In genomic region chr16:11310997-11311561, GRCh38 we compare ENCODE assay signal across 8 cellular contexts. TPM values are rescaled to one million over a fixed set of nuclear protein-coding genes. Genes with fewer than 3 reads are reported as not detected.
DNase-seq lines count a peak whose midpoint lies in the region; ATAC-seq, FAIRE-seq and TF ChIP-seq lines count a peak whose summit lies in the region.

No MANE protein-coding gene starts in this region.

- H3K27me3 ChIP-seq in right cardiac atrium (ENCODE audit: control insufficient read depth, insufficient read depth) (no peaks in the 10 kb centered on the region), thymus (ENCODE audit: control insufficient read depth, insufficient read depth) (no peaks in the 10 kb centered on the region)

- peaks cover 67% of the 10 kb centered on the region for H3K4me1 Mint-ChIP-seq in activated CD4-positive, alpha-beta memory T cell treated with anti-CD3 and anti-CD28 coated beads, Interleukin-2, amount 10 ng/mL, durations not matched to agents 7 days and 5 days

- CTCF ChIA-PET in activated CD4-positive, alpha-beta memory T cell treated with anti-CD3 and anti-CD28 coated beads, Interleukin-2, amount 10 ng/mL, durations not matched to agents 7 days and 5 days (lab: Charles Lee): interaction anchor here (0.8 to 1.7 kb wide), 3 partner anchors 13 to 55 kb away, joined by 3 to 8 read pairs (median 5); partner anchors contain the start of gene SOCS1

- TF ChIP-seq CTCF in kidney (IDR thresholded peaks at IDR 0.05; ENCODE audit: borderline replicate concordance, extremely low read depth, insufficient read depth): no peak

- peak overlapping the region; percentile 87 for H3K27ac Mint-ChIP-seq in activated CD4-positive, alpha-beta memory T cell treated with anti-CD3 and anti-CD28 coated beads, Interleukin-2, amount 10 ng/mL, durations not matched to agents 7 days and 5 days

- H3K9me3 Mint-ChIP-seq in activated CD4-positive, alpha-beta memory T cell treated with anti-CD3 and anti-CD28 coated beads, Interleukin-2, amount 10 ng/mL, durations not matched to agents 7 days and 5 days: no peaks in the 10 kb centered on the region

- 66% methylated on average over 10 of the region's 10 CpGs for WGBS in right cardiac atrium
- 56% methylated on average over 10 of the region's 10 CpGs for WGBS in thymus

- DNase-seq in right cardiac atrium (peak in 1 of 3 donors; percentile 49), left cardiac atrium (no peak), kidney (no peak), NCI-H1105 (lab: John Stamatoyannopoulos, UW) (no peak), cerebellum (ENCODE audit: low spot score) (no peak)
- DNase-seq in activated CD4-positive, alpha-beta memory T cell treated with anti-CD3 and anti-CD28 coated beads, Interleukin-2, amount 10 ng/mL, durations not matched to agents 7 days and 5 days: peak; percentile 75

- no peaks in the 10 kb centered on the region for H3K27me3 Mint-ChIP-seq in activated CD4-positive, alpha-beta memory T cell treated with anti-CD3 and anti-CD28 coated beads, Interleukin-2, amount 10 ng/mL, durations not matched to agents 7 days and 5 days

- POLR2A ChIA-PET in activated CD4-positive, alpha-beta memory T cell treated with anti-CD3 and anti-CD28 coated beads, Interleukin-2, amount 10 ng/mL, durations not matched to agents 7 days and 5 days (lab: Charles Lee): interaction anchor here (0.5 to 4.0 kb wide), 18 partner anchors 10 to 184 kb away, joined by 3 to 27 read pairs (median 3); partner anchors contain the start of gene SOCS1

- intact Hi-C loops in right cardiac atrium (cut with DNase I): no loop called here
- intact Hi-C loops in left cardiac atrium (cut with DNase I): no loop called here
- intact Hi-C loops in kidney (cut with DNase I): no loop called here

- H3K27ac ChIP-seq in right cardiac atrium (ENCODE audit: low read length): peak overlapping the region; percentile 48
- peak overlapping the region; percentile 11 for H3K27ac ChIP-seq in thymus (ENCODE audit: low read depth)
- peak overlapping the region in 1 of 2 donors; percentile 69 for H3K27ac ChIP-seq in kidney (ENCODE audit: low read depth in 2 of 2, low read length in 2 of 2)

- H3K9ac ChIP-seq in kidney (ENCODE audit: low read length in 2 of 2): no peak overlapping the region

- ATAC-seq in right cardiac atrium (no peak), left cardiac atrium (no peak), HG03469 (IDR thresholded peaks at IDR 0.05; ENCODE audit: unreplicated experiment) (peak; percentile 25)

- FAIRE-seq in kidney (lab: Jason Lieb, UNC): no peak

- H3K4me3 ChIP-seq in right cardiac atrium (ENCODE audit: low read length) (no peak overlapping the region), thymus (ENCODE audit: low read length) (no peak overlapping the region), kidney (ENCODE audit: low read length in 2 of 2) (no peak overlapping the region)

- H3K9me3 ChIP-seq in right cardiac atrium (ENCODE audit: control insufficient read depth, low read length): no peaks in the 10 kb centered on the region
- no peaks in the 10 kb centered on the region for H3K9me3 ChIP-seq in thymus (ENCODE audit: control insufficient read depth)
- no peaks in the 10 kb centered on the region for H3K9me3 ChIP-seq in kidney (ENCODE audit: control insufficient read depth in 1 of 2, low read length in 2 of 2)

- H3K4me3 Mint-ChIP-seq in activated CD4-positive, alpha-beta memory T cell treated with anti-CD3 and anti-CD28 coated beads, Interleukin-2, amount 10 ng/mL, durations not matched to agents 7 days and 5 days: peak overlapping the region; percentile 29

- H3K4me1 ChIP-seq in right cardiac atrium (ENCODE audit: control insufficient read depth, insufficient read depth, low read length): no peaks in the 10 kb centered on the region
- peaks cover 32% of the 10 kb centered on the region for H3K4me1 ChIP-seq in thymus (ENCODE audit: control insufficient read depth, insufficient read depth, low read length)
- peaks cover 0 to 23% of the 10 kb centered on the region in 2 donors for H3K4me1 ChIP-seq in kidney (ENCODE audit: control insufficient read depth in 1 of 2, insufficient read depth in 1 of 2, low read depth in 1 of 2, low read length in 2 of 2)

- H3K36me3 Mint-ChIP-seq in activated CD4-positive, alpha-beta memory T cell treated with anti-CD3 and anti-CD28 coated beads, Interleukin-2, amount 10 ng/mL, durations not matched to agents 7 days and 5 days (ENCODE audit: low read depth): peaks cover 5% of the 10 kb centered on the region

- no peaks in the 10 kb centered on the region for H3K36me3 ChIP-seq in thymus (ENCODE audit: control insufficient read depth, insufficient read depth)
- no peaks in the 10 kb centered on the region for H3K36me3 ChIP-seq in kidney (ENCODE audit: control insufficient read depth in 1 of 2, insufficient read depth in 2 of 2, low read length in 2 of 2)

RNA-seq across cellular contexts. Expression of gene PRM1, which starts 29.9 kb away (rescaled TPM):
- total RNA-seq in right cardiac atrium (not detected), left cardiac atrium (not detected), kidney (not detected), cerebellum (not detected)
- polyA plus RNA-seq in right cardiac atrium (not detected), thymus (0.34 TPM), kidney (ENCODE audit: insufficient read depth, low read depth, low replicate concordance) (not detected)
- total RNA-seq in activated CD4-positive, alpha-beta memory T cell treated with anti-CD3 and anti-CD28 coated beads, Interleukin-2, amount 10 ng/mL, durations not matched to agents 7 days and 5 days: not detected

RNA-seq across cellular contexts. Expression of gene RMI2, which starts 34.2 kb away (rescaled TPM):
- total RNA-seq in right cardiac atrium: under 1 TPM in 3 of 4 donors, not detected in 1; 0.40 to 0.97 (median 0.67) TPM
- 0.20 TPM for polyA plus RNA-seq in right cardiac atrium
- total RNA-seq in left cardiac atrium: 1 to 10 TPM in 1 of 2 donors, under 1 TPM in 1; 0.60 to 2.4 TPM
- total RNA-seq in activated CD4-positive, alpha-beta memory T cell treated with anti-CD3 and anti-CD28 coated beads, Interleukin-2, amount 10 ng/mL, durations not matched to agents 7 days and 5 days: 10 to 100 TPM; 45.9 to 46.6 TPM
- polyA plus RNA-seq in thymus: 15.6 TPM
- 4.6 TPM for total RNA-seq in kidney
- polyA plus RNA-seq in kidney (ENCODE audit: insufficient read depth, low read depth, low replicate concordance): 5.2 TPM
- 7.2 TPM for total RNA-seq in cerebellum

RNA-seq across cellular contexts. Expression of gene PRM2, which starts 34.8 kb away (rescaled TPM):
- total RNA-seq in right cardiac atrium (not detected), left cardiac atrium (not detected), kidney (not detected), cerebellum (not detected)
- polyA plus RNA-seq in right cardiac atrium (not detected), thymus (5.2 TPM), kidney (ENCODE audit: insufficient read depth, low read depth, low replicate concordance) (not detected)
- not detected for total RNA-seq in activated CD4-positive, alpha-beta memory T cell treated with anti-CD3 and anti-CD28 coated beads, Interleukin-2, amount 10 ng/mL, durations not matched to agents 7 days and 5 days

RNA-seq across cellular contexts. Expression of gene PRM3, which starts 37.6 kb away (rescaled TPM):
- total RNA-seq in right cardiac atrium (not detected), left cardiac atrium (not detected), kidney (not detected), cerebellum (not detected)
- polyA plus RNA-seq in right cardiac atrium (not detected), thymus (not detected), kidney (ENCODE audit: insufficient read depth, low read depth, low replicate concordance) (not detected)
- total RNA-seq in activated CD4-positive, alpha-beta memory T cell treated with anti-CD3 and anti-CD28 coated beads, Interleukin-2, amount 10 ng/mL, durations not matched to agents 7 days and 5 days: not detected

RNA-seq across cellular contexts. Expression of gene TNP2, which starts 42.0 kb away (rescaled TPM):
- not detected for total RNA-seq in right cardiac atrium
- not detected for polyA plus RNA-seq in right cardiac atrium
- total RNA-seq in left cardiac atrium: not detected
- total RNA-seq in activated CD4-positive, alpha-beta memory T cell treated with anti-CD3 and anti-CD28 coated beads, Interleukin-2, amount 10 ng/mL, durations not matched to agents 7 days and 5 days: not detected
- polyA plus RNA-seq in thymus: not detected
- not detected for total RNA-seq in kidney
- not detected for polyA plus RNA-seq in kidney (ENCODE audit: insufficient read depth, low read depth, low replicate concordance)
- not detected for total RNA-seq in cerebellum
